Comparison of ENCODE assay signal across 21 cellular contexts in genomic region chr4:84221704-84222103, GRCh38.
DNase-seq lines count a peak whose midpoint lies in the region; ATAC-seq, FAIRE-seq and TF ChIP-seq lines count a peak whose summit lies in the region.
"Had no signal": no experiment of that assay in that cellular context is flagged by ENCODE, and none has a peak within 500 bp of the region (broad histone marks: within the 10 kb centered on the region; RNA-seq: fewer than 3 reads in every experiment).

No MANE protein-coding gene starts in this region.

- peak overlapping the region; percentile 38; the same call in 1 of the 2 replicates for H3K27ac ChIP-seq in MM.1S (ENCODE audit: low read length)
- H3K27ac ChIP-seq in neural progenitor cell = no peak overlapping the region
- H3K27ac ChIP-seq: RWPE1 had no signal

- H3K4me3 ChIP-seq in MM.1S (ENCODE audit: low read length) (no peak overlapping the region), bronchial epithelial cell (ENCODE audit: low read depth, low read length) (no peak overlapping the region), neural progenitor cell (no peak overlapping the region)
- H3K4me3 ChIP-seq: MG63 had no signal

- H3K9me3 ChIP-seq in MM.1S (replicated peaks; ENCODE audit: insufficient read depth, low read length) (no peaks in the 10 kb centered on the region), neural progenitor cell (ENCODE audit: low read depth) (no peaks in the 10 kb centered on the region)
- H3K9me3 ChIP-seq: MG63 had no signal

- peaks cover 6% of the 10 kb centered on the region for H3K27me3 Mint-ChIP-seq in neural progenitor cell (ENCODE audit: insufficient read depth, low read depth)

- no peak overlapping the region for H2AFZ ChIP-seq in MM.1S (ENCODE audit: low read length)
- peak overlapping the region; percentile 28 for H2AFZ ChIP-seq in neural progenitor cell (replicated peaks)

- H3K27ac Mint-ChIP-seq in neural progenitor cell = no peak overlapping the region

- H3K9me2 ChIP-seq in MM.1S (replicated peaks; ENCODE audit: insufficient read depth, low read length) = no peaks in the 10 kb centered on the region

- H3K4me2 ChIP-seq in MM.1S (ENCODE audit: low read depth, low read length) (0 out of 2 replicates have a peak overlapping the region, but pooled peaks have one; percentile 56), neural progenitor cell (no peak overlapping the region)

- H3K9ac ChIP-seq in MM.1S (ENCODE audit: low read length) (no peak overlapping the region), neural progenitor cell (no peak overlapping the region)

- FAIRE-seq in bronchial epithelial cell (lab: Jason Lieb, UNC) = peak; percentile 68
- FAIRE-seq: D721Med, G401.6 had no signal

- DNase-seq in MM.1S (no peak), bronchial epithelial cell (ENCODE audit: low read depth) (no peak), neural progenitor cell (ENCODE audit: low spot score) (no peak), ureter (ENCODE audit: low spot score) (no peak), A172 (ENCODE audit: low spot score) (no peak)
- DNase-seq: ACHN, C1 segment of cervical spinal cord, H7, Kasumi-1, MG63, NCI-H1092, NCI-H1436 treated with DMSO at 0.1 percent for 48 hours, NCI-H2081, NCI-H226, NCI-H524 treated with DMSO at 0.1 percent for 48 hours, PC-3 had no signal

- no peak overlapping the region for H3K4me3 Mint-ChIP-seq in neural progenitor cell

- ATAC-seq in GM18867 (IDR thresholded peaks at IDR 0.05; ENCODE audit: unreplicated experiment) (peak; percentile 37), GM21423 (IDR thresholded peaks at IDR 0.05; ENCODE audit: unreplicated experiment) (no peak)
- ATAC-seq: PC-3 had no signal

- H3K36me3 ChIP-seq in MM.1S (replicated peaks; ENCODE audit: insufficient read depth, low read length) (no peaks in the 10 kb centered on the region), bronchial epithelial cell (ENCODE audit: control insufficient read depth, insufficient read depth, low read length) (no peaks in the 10 kb centered on the region), neural progenitor cell (no peaks in the 10 kb centered on the region)
- H3K36me3 ChIP-seq: MG63 had no signal

- no peaks in the 10 kb centered on the region for H3K27me3 ChIP-seq in MM.1S (replicated peaks; ENCODE audit: insufficient read depth, low read length)
- H3K27me3 ChIP-seq in bronchial epithelial cell (ENCODE audit: control insufficient read depth, insufficient read depth, low read length) = no peaks in the 10 kb centered on the region
- no peaks in the 10 kb centered on the region for H3K27me3 ChIP-seq in neural progenitor cell
- H3K27me3 ChIP-seq: MG63 had no signal

- H3K36me3 Mint-ChIP-seq in neural progenitor cell = no peaks in the 10 kb centered on the region

- H3K4me1 ChIP-seq in MM.1S (ENCODE audit: low read length) (no peaks in the 10 kb centered on the region), neural progenitor cell (peaks cover 29% of the 10 kb centered on the region)

- no peaks in the 10 kb centered on the region for H3K9me3 Mint-ChIP-seq in neural progenitor cell

- H3K4me1 Mint-ChIP-seq in neural progenitor cell = peaks cover 5% of the 10 kb centered on the region

- no peak for TF ChIP-seq CTCF in MM.1S (IDR thresholded peaks at IDR 0.05; ENCODE audit: low read length)
- TF ChIP-seq CTCF in bronchial epithelial cell (IDR thresholded peaks at IDR 0.05; ENCODE audit: insufficient read depth, low read length, severe bottlenecking) = no peak
- TF ChIP-seq CTCF in neural progenitor cell (IDR thresholded peaks at IDR 0.05) = no peak

- H3F3A ChIP-seq in MM.1S (ENCODE audit: insufficient read depth, low read length) (no peaks in the 10 kb centered on the region), neural progenitor cell (ENCODE audit: low read depth) (no peaks in the 10 kb centered on the region)

- H3K79me2 ChIP-seq in MM.1S (ENCODE audit: low read length) = no peaks in the 10 kb centered on the region
- H3K79me2 ChIP-seq in neural progenitor cell (ENCODE audit: low read depth) = no peaks in the 10 kb centered on the region

- H4K20me1 ChIP-seq in MM.1S (ENCODE audit: insufficient read depth, low read length) = no peaks in the 10 kb centered on the region
- H4K20me1 ChIP-seq in neural progenitor cell (ENCODE audit: low read depth) = no peaks in the 10 kb centered on the region
